ENCODE assay signal across 2 cellular contexts in the genomic region with DNA sequence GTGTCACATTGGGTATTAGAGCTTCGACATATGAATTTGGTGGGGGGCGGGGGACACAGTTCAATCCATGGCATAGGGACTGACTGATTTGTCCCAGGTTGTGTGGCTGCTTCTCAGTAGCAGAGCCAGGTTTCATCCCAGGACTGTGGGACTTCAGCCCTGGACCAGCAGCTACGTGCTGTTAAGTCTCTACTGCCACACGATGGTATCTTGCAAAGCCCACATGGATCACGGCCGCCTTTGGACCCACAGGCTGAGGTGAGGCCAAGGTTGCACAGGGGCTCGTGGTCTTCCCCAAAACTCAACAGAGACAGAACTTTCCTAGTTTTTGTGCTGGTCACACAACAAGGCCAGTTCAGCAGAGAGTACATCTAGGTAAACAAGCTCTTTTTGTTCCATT.
TF ChIP-seq lines count a peak whose summit lies in the region.

No MANE protein-coding gene starts in this region.

TF ChIP-seq in IMR-90, 13 proteins besides CTCF, POLR2A, EP300 and RAD21:
- TF ChIP-seq, protein P1, sequence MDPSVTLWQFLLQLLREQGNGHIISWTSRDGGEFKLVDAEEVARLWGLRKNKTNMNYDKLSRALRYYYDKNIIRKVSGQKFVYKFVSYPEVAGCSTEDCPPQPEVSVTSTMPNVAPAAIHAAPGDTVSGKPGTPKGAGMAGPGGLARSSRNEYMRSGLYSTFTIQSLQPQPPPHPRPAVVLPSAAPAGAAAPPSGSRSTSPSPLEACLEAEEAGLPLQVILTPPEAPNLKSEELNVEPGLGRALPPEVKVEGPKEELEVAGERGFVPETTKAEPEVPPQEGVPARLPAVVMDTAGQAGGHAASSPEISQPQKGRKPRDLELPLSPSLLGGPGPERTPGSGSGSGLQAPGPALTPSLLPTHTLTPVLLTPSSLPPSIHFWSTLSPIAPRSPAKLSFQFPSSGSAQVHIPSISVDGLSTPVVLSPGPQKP (IDR thresholded peaks at IDR 0.05; ENCODE audit: borderline replicate concordance, low read depth, low read length): no peak
- TF ChIP-seq SMC3 (IDR thresholded peaks at IDR 0.05; ENCODE audit: low read depth, low read length): no peak
- no peak for TF ChIP-seq CEBPB (IDR thresholded peaks at IDR 0.05; ENCODE audit: low read depth, low read length)
- TF ChIP-seq BHLHE40 (IDR thresholded peaks at IDR 0.05; ENCODE audit: low read depth, low read length): no peak
- TF ChIP-seq NFE2L2 (IDR thresholded peaks at IDR 0.05; ENCODE audit: low read depth, low read length): no peak
- TF ChIP-seq RFX5 (IDR thresholded peaks at IDR 0.05; ENCODE audit: low read depth, low read length): no peak
- no peak for TF ChIP-seq FOS (IDR thresholded peaks at IDR 0.05; ENCODE audit: low read depth, low read length)
- no peak for TF ChIP-seq MXI1 (IDR thresholded peaks at IDR 0.05; ENCODE audit: borderline replicate concordance, low read depth, low read length)
- TF ChIP-seq MAFK (IDR thresholded peaks at IDR 0.05; ENCODE audit: low read depth, low read length): no peak
- TF ChIP-seq, protein P2, sequence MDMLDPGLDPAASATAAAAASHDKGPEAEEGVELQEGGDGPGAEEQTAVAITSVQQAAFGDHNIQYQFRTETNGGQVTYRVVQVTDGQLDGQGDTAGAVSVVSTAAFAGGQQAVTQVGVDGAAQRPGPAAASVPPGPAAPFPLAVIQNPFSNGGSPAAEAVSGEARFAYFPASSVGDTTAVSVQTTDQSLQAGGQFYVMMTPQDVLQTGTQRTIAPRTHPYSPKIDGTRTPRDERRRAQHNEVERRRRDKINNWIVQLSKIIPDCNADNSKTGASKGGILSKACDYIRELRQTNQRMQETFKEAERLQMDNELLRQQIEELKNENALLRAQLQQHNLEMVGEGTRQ (IDR thresholded peaks at IDR 0.05; ENCODE audit: low read depth, low read length): no peak
- TF ChIP-seq MAZ (IDR thresholded peaks at IDR 0.05; ENCODE audit: borderline replicate concordance, low read depth, low read length): no peak
- TF ChIP-seq RCOR1 (IDR thresholded peaks at IDR 0.05; ENCODE audit: insufficient replicate concordance, low read length): no peak
- TF ChIP-seq CHD1 (IDR thresholded peaks at IDR 0.05; ENCODE audit: low read depth, low read length): no peak

TF ChIP-seq in SK-N-SH, 30 proteins besides CTCF, POLR2A, EP300 and RAD21:
- TF ChIP-seq EZH2phosphoT487 (IDR thresholded peaks at IDR 0.05; ENCODE audit: borderline replicate concordance, low read depth) (no peak), GABPA (IDR thresholded peaks at IDR 0.05; ENCODE audit: low read depth) (no peak), NRF1 (IDR thresholded peaks at IDR 0.05; ENCODE audit: low read depth, low read length) (no peak), FOSL2 (IDR thresholded peaks at IDR 0.05; ENCODE audit: borderline replicate concordance, low read depth) (no peak), SIN3A (IDR thresholded peaks at IDR 0.05; ENCODE audit: borderline replicate concordance, low read depth, low read length) (no peak), ELF1 (IDR thresholded peaks at IDR 0.05) (no peak), TEAD4 (IDR thresholded peaks at IDR 0.05; ENCODE audit: borderline replicate concordance, insufficient read depth) (no peak)
- TF ChIP-seq, protein P3, sequence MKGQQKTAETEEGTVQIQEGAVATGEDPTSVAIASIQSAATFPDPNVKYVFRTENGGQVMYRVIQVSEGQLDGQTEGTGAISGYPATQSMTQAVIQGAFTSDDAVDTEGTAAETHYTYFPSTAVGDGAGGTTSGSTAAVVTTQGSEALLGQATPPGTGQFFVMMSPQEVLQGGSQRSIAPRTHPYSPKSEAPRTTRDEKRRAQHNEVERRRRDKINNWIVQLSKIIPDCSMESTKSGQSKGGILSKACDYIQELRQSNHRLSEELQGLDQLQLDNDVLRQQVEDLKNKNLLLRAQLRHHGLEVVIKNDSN (IDR thresholded peaks at IDR 0.05; ENCODE audit: borderline replicate concordance, low read depth): no peak
- TF ChIP-seq, protein P4, sequence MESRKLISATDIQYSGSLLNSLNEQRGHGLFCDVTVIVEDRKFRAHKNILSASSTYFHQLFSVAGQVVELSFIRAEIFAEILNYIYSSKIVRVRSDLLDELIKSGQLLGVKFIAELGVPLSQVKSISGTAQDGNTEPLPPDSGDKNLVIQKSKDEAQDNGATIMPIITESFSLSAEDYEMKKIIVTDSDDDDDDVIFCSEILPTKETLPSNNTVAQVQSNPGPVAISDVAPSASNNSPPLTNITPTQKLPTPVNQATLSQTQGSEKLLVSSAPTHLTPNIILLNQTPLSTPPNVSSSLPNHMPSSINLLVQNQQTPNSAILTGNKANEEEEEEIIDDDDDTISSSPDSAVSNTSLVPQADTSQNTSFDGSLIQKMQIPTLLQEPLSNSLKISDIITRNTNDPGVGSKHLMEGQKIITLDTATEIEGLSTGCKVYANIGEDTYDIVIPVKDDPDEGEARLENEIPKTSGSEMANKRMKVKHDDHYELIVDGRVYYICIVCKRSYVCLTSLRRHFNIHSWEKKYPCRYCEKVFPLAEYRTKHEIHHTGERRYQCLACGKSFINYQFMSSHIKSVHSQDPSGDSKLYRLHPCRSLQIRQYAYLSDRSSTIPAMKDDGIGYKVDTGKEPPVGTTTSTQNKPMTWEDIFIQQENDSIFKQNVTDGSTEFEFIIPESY (IDR thresholded peaks at IDR 0.05; ENCODE audit: borderline replicate concordance, low read depth): no peak
- TF ChIP-seq, protein P5, sequence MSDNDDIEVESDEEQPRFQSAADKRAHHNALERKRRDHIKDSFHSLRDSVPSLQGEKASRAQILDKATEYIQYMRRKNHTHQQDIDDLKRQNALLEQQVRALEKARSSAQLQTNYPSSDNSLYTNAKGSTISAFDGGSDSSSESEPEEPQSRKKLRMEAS (IDR thresholded peaks at IDR 0.05; ENCODE audit: low read depth): no peak
- TF ChIP-seq, protein P2 (IDR thresholded peaks at IDR 0.05; ENCODE audit: borderline replicate concordance, low read depth, low read length): no peak
